19 cellular contexts compared by ENCODE assay signal in the genomic region with DNA sequence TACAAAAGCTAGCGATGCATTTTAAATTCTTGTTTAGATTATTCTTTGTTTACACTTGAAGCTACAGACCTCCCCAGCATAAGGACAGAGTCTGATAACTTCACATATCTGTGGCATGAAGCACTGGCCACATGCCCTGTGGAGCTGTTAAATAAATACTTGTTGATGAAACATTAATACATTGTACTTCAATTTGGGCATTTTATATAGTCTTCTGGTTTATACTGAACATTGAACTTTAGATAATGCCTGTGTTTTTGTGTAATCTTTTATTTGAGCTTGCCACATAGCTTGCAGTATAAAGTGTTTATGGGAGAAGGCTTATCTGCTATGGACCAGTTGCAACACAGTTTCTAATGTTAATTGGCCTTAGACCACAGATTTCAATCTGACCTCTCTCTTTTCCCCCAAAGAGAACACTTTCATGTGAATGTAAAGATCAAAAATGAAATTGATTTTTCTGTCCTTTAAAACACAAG. TPM values are rescaled to one million over a fixed set of nuclear protein-coding genes. Genes with fewer than 3 reads are reported as not detected.
DNase-seq lines count a peak whose midpoint lies in the region; ATAC-seq, FAIRE-seq and TF ChIP-seq lines count a peak whose summit lies in the region.
"Had no signal": no experiment of that assay in that cellular context is flagged by ENCODE, and none has a peak within 500 bp of the region (broad histone marks: within the 10 kb centered on the region; RNA-seq: fewer than 3 reads in every experiment).

No MANE protein-coding gene starts in this region.

- WGBS in HepG2 (ENCODE audit: low lambda C conversion rate): 63% methylated on average over 1 of the region's 1 CpG

- TF ChIP-seq POLR2A in HepG2 (IDR thresholded peaks at IDR 0.05; ENCODE audit: insufficient read depth in 1 of 2, low read depth in 2 of 2, low read length in 2 of 2) (no peak), vagina (IDR thresholded peaks at IDR 0.05) (no peak)

- FAIRE-seq in HepG2 (lab: Jason Lieb, UNC) (no peak), D721Med (lab: Jason Lieb, UNC) (no peak)
- FAIRE-seq: TTC549 had no signal

- H3K27ac ChIP-seq in brain microvascular endothelial cell: no peak overlapping the region
- H3K27ac ChIP-seq in HepG2 (ENCODE audit: extremely low read length, insufficient read depth, low read length): no peak overlapping the region
- H3K27ac ChIP-seq in vagina: no peak overlapping the region
- H3K27ac ChIP-seq: ovary, SK-N-MC, upper lobe of right lung had no signal

- no peaks in the 10 kb centered on the region for H3K27me3 ChIP-seq in brain microvascular endothelial cell (replicated peaks)
- no peaks in the 10 kb centered on the region for H3K27me3 ChIP-seq in HepG2 (ENCODE audit: control insufficient read depth in 1 of 2, insufficient read depth in 2 of 2, low read length in 2 of 2)
- no peaks in the 10 kb centered on the region for H3K27me3 ChIP-seq in vagina
- H3K27me3 ChIP-seq: ovary, upper lobe of right lung had no signal

- H3K36me3 ChIP-seq in brain microvascular endothelial cell (replicated peaks) (no peaks in the 10 kb centered on the region), HepG2 (replicated peaks in 1 of 2; ENCODE audit: control insufficient read depth in 1 of 2, insufficient read depth in 2 of 2, low read length in 2 of 2) (no peaks in the 10 kb centered on the region; a peak in 1 of 5 replicates), vagina (no peaks in the 10 kb centered on the region)
- H3K36me3 ChIP-seq: ovary, upper lobe of right lung had no signal

- peaks cover 22% of the 10 kb centered on the region for H3K79me2 ChIP-seq in HepG2 (ENCODE audit: insufficient read depth, low read length)

- no peaks in the 10 kb centered on the region; the same call in 1 of the 2 replicates for H4K20me1 ChIP-seq in HepG2 (ENCODE audit: insufficient read depth, low read length)

- CTCF ChIA-PET in AG04449 (lab: Yijun Ruan, JAX) (interaction anchor here (0.8 to 7.8 kb wide), 12 partner anchors 10 to 99 kb away, joined by 3 to 122 read pairs (median 7); a partner anchor contains a TSS), HepG2 (lab: Yijun Ruan, JAX; ENCODE audit: low intra/inter-chr PET ratio, low total read pairs) (interaction anchor here (5.9 kb wide), 1 partner anchor 84 kb away, joined by 68 read pairs; no protein-coding TSS in a partner anchor)

- TF ChIP-seq CTCF in AG04449 (IDR thresholded peaks at IDR 0.05; ENCODE audit: insufficient read depth, low read length, missing control alignments): no peak
- no peak for TF ChIP-seq CTCF in brain microvascular endothelial cell (IDR thresholded peaks at IDR 0.05; ENCODE audit: low read depth, low read length, missing control alignments)
- no peak for TF ChIP-seq CTCF in HepG2 (CRISPR knock-in tag; IDR thresholded peaks at IDR 0.05)
- TF ChIP-seq CTCF in D721Med (IDR thresholded peaks at IDR 0.05; ENCODE audit: insufficient read depth, missing control alignments): no peak
- TF ChIP-seq CTCF in vagina (IDR thresholded peaks at IDR 0.05): no peak

- H3K9me3 ChIP-seq in HepG2 (ENCODE audit: low read length) (no peaks in the 10 kb centered on the region), vagina (no peaks in the 10 kb centered on the region)
- H3K9me3 ChIP-seq: ovary, upper lobe of right lung had no signal

- POLR2A ChIA-PET in AG04449 (lab: Yijun Ruan, JAX) (no interaction called here), HepG2 (lab: Yijun Ruan, JAX) (interaction anchor here (1.1 to 4.7 kb wide), 3 partner anchors 48 to 89 kb away, joined by 4 to 22 read pairs (median 14); a partner anchor contains a TSS)

- no peak overlapping the region for H3K4me3 ChIP-seq in AG04449 (ENCODE audit: low read depth, low read length)
- H3K4me3 ChIP-seq in brain microvascular endothelial cell (ENCODE audit: low read depth, low read length): no peak overlapping the region
- no peak overlapping the region for H3K4me3 ChIP-seq in HepG2 (replicated peaks in 1 of 3; ENCODE audit: insufficient read depth in 1 of 3, low read depth in 2 of 3, low read length in 3 of 3)
- H3K4me3 ChIP-seq in vagina: no peak overlapping the region
- H3K4me3 ChIP-seq: ovary, SK-N-MC, upper lobe of right lung had no signal

- peak in 1 of 2 experiments; percentile 68; a peak in 1 of 4 replicates for TF ChIP-seq EP300 in HepG2 (IDR thresholded peaks at IDR 0.05; ENCODE audit: low read depth in 2 of 2, low read length in 2 of 2)
- no peak for TF ChIP-seq EP300 in HepG2 (CRISPR knock-in tag; IDR thresholded peaks at IDR 0.05; ENCODE audit: borderline replicate concordance)

- in situ Hi-C loops in brain microvascular endothelial cell (cut with HindIII; ENCODE audit: low pct_ligation_motif_present, low sequenced_read_pairs): no loop called here
- in situ Hi-C loops in HepG2 (cut with HindIII; ENCODE audit: extremely low pct_ligation_motif_present, low pct_unique_long_range_greater_than_20kb): loop anchor here (5.0 kb wide), 1 partner anchor 85 kb away; no protein-coding TSS in a partner anchor

- intact Hi-C loops in HepG2 (cut with micrococcal nuclease; ENCODE audit: unreplicated experiment): no loop called here
- intact Hi-C loops in vagina (cut with DNase I): loop anchor here (10.0 kb wide), 1 partner anchor 82 kb away; no protein-coding TSS in a partner anchor

- no peak overlapping the region for H3K9ac ChIP-seq in HepG2 (ENCODE audit: insufficient read depth, low read depth, low read length)

- TF ChIP-seq RAD21 in HepG2 (CRISPR knock-in tag; IDR thresholded peaks at IDR 0.05): no peak

- H3K4me2 ChIP-seq in HepG2 (ENCODE audit: low read depth, low read length): no peak overlapping the region

- DNase-seq in AG04449 (ENCODE audit: low read depth, low spot score) (peak; percentile 17), LHCN-M2 (ENCODE audit: low read depth) (peak; percentile 52), brain microvascular endothelial cell (peak; percentile 47), HepG2 (ENCODE audit: low spot score) (peak; percentile 25), D721Med (ENCODE audit: insufficient read length, low spot score) (no peak), vagina (ENCODE audit: extremely low spot score in 2 of 2) (no peak)
- DNase-seq in effector CD4-positive, alpha-beta T cell: no peak
- DNase-seq: activated CD4-positive, alpha-beta T cell treated with anti-CD3 and anti-CD28 coated beads, Interleukin-2, amount 10 ng/mL, durations not matched to agents 7 days and 5 days; activated naive CD8-positive, alpha-beta T cell treated with anti-CD3 and anti-CD28 coated beads, Interleukin-2, amount 10 ng/mL, durations not matched to agents 7 days and 5 days; activated T-cell treated with anti-CD3 and anti-CD28 coated beads, Interleukin-2, amount 50 U/mL, for 1 hour; islet precursor cell; KG1; NCI-H446; ovary; stimulated activated naive CD4-positive, alpha-beta T cell; upper lobe of right lung had no signal

- BruUV-seq in HepG2 (replicated peaks; lab: Mats Ljungman, UMichigan): no TSS peak

- H2AFZ ChIP-seq in HepG2 (ENCODE audit: low read length): no peak overlapping the region

- peaks cover 70% of the 10 kb centered on the region for H3K4me1 ChIP-seq in HepG2 (ENCODE audit: insufficient read depth, low read length)
- H3K4me1 ChIP-seq in vagina: peaks cover 29% of the 10 kb centered on the region

- ATAC-seq in HepG2 (no peak), HG02852 (IDR thresholded peaks at IDR 0.05; ENCODE audit: unreplicated experiment) (no peak)
- ATAC-seq: upper lobe of right lung had no signal

TF ChIP-seq in HepG2, 621 proteins besides CTCF, POLR2A, EP300 and RAD21 (continues in another document):
- TF ChIP-seq NR2F2 (IDR thresholded peaks at IDR 0.05; ENCODE audit: borderline replicate concordance, low read depth) (peak; percentile 60; the same call in 1 of the 2 replicates), ZNF616 (CRISPR knock-in tag; IDR thresholded peaks at IDR 0.05; ENCODE audit: low read depth) (no peak), FOXA1 (IDR thresholded peaks at IDR 0.05) (no peak), FOXA1 (CRISPR knock-in tag; IDR thresholded peaks at IDR 0.05) (no peak), KLF16 (CRISPR knock-in tag; IDR thresholded peaks at IDR 0.05) (no peak), TCF7L2 (IDR thresholded peaks at IDR 0.05; ENCODE audit: low read depth, low read length) (peak; percentile 50; the same call in 1 of the 2 replicates), HNF4A (CRISPR knock-in tag; IDR thresholded peaks at IDR 0.05) (peak; percentile 42), ONECUT2 (CRISPR knock-in tag; IDR thresholded peaks at IDR 0.05) (0 out of 2 replicates have a peak, but pooled peaks have one; percentile 38), KLF13 (CRISPR knock-in tag; IDR thresholded peaks at IDR 0.05) (no peak), ZNF577 (CRISPR knock-in tag; IDR thresholded peaks at IDR 0.05; ENCODE audit: borderline replicate concordance, low read depth) (no peak), PLRG1 (conservative IDR thresholded peaks at IDR 0.05) (no peak), TCF7 (IDR thresholded peaks at IDR 0.05; ENCODE audit: low read depth) (peak; percentile 11; the same call in 1 of the 2 replicates), ISX (CRISPR knock-in tag; conservative IDR thresholded peaks at IDR 0.05) (no peak)

RNA-seq across cellular contexts. Expression of a gene that starts 48.2 kb away (rescaled TPM):
- total RNA-seq in LHCN-M2 (2014; rRNA removed) (1.9 and 2.9 TPM in 2 replicates), HepG2 (2016; rRNA removed; fragmentation: Illumina TruSeq; extraction: Trizol) (2.9 and 4.5 TPM in 2 replicates), vagina (3.9 TPM)
- 0.45 TPM for polyA plus RNA-seq in LHCN-M2 (2012)
- 0.51 and 0.62 TPM in 2 replicates for total RNA-seq in HepG2 (2016; cell fraction: cytosol; rRNA removed; fragmentation: Illumina TruSeq; extraction: Trizol; ENCODE audit: low read depth)
- 2.9 and 4.1 TPM in 2 replicates for total RNA-seq in HepG2 (2016; cell fraction: insoluble cytoplasmic fraction; rRNA removed; fragmentation: Illumina TruSeq; extraction: Trizol)
- total RNA-seq in HepG2 (2016; cell fraction: membrane; rRNA removed; fragmentation: Illumina TruSeq; extraction: Trizol): 0.86 and 0.93 TPM in 2 replicates
- 6.1 and 6.5 TPM in 2 replicates for total RNA-seq in HepG2 (2016; cell fraction: nucleus; rRNA removed; fragmentation: Illumina TruSeq; extraction: Trizol)
- 1.3 and 1.5 TPM in 2 replicates for polyA plus RNA-seq in HepG2 (2011; rRNA removed)
- polyA plus RNA-seq in HepG2 (2011; cell fraction: cytosol; rRNA removed): 0.56 and 1.2 TPM in 2 replicates
- polyA plus RNA-seq in HepG2 (2011; cell fraction: nucleus; rRNA removed): 1.7 and 2.6 TPM in 2 replicates
- polyA plus RNA-seq in HepG2 (2012): 0.65 and 0.80 TPM in 2 replicates
- polyA plus RNA-seq in HepG2 (2016; cell fraction: cytosol; fragmentation: Illumina TruSeq; extraction: Trizol; ENCODE audit: low read depth): 0.08 and 0.10 TPM in 2 replicates
- 1.7 and 1.9 TPM in 2 replicates for polyA plus RNA-seq in HepG2 (2016; cell fraction: insoluble cytoplasmic fraction; fragmentation: Illumina TruSeq; extraction: Trizol; ENCODE audit: low read depth)
- 0.18 and 0.27 TPM in 2 replicates for polyA plus RNA-seq in HepG2 (2016; cell fraction: membrane; fragmentation: Illumina TruSeq; extraction: Trizol; ENCODE audit: low read depth)
- polyA plus RNA-seq in HepG2 (2016; cell fraction: nucleus; fragmentation: Illumina TruSeq; extraction: Trizol; ENCODE audit: insufficient read depth, low read depth): 2.1 and 2.6 TPM in 2 replicates
- 5.6 and 8.1 TPM in 2 replicates for polyA minus RNA-seq in HepG2 (2011; rRNA and poly(A)+ RNA removed; ENCODE audit: low replicate concordance)
- polyA minus RNA-seq in HepG2 (2011; cell fraction: cytosol; rRNA and poly(A)+ RNA removed): 2.5 and 3.6 TPM in 2 replicates
- polyA minus RNA-seq in HepG2 (2011; cell fraction: nucleus; rRNA and poly(A)+ RNA removed): 16.5 and 22.3 TPM in 2 replicates

Comparison
In these comparisons a context has a peak if more than half of its experiments do, and no peak if none do; other contexts are left out.
1. DNase-seq: peak in AG04449 (single experiment), LHCN-M2 (single experiment), brain microvascular endothelial cell (single experiment) and HepG2 (single experiment); none in effector CD4-positive, alpha-beta T cell (single experiment), D721Med (single experiment) and vagina (0 of 2).